In the genomic region with DNA sequence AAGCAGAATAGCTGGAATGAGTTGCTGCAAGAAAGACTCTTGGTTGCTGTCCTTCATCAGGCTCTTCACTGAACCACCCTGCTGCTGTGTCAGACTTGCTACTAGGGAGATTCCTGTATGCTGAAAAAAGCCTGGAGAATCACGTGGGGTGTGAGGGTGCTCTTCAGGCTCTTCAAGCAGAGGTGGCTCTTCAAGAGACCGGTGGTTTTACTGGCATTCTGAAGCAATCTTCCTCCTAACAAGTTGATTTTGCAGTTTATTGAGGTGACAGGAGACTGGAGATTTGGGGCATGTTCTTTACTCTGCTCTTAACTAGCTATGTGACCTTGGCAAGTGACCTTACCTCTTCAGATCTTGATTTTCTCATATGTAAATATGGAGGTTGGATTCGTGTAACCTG, we compare ENCODE assay signal across 13 cellular contexts. TPM values are rescaled to one million over a fixed set of nuclear protein-coding genes. Genes with fewer than 3 reads are reported as not detected.
DNase-seq lines count a peak whose midpoint lies in the region; ATAC-seq and TF ChIP-seq lines count a peak whose summit lies in the region.
"Had no signal": no experiment of that assay in that cellular context is flagged by ENCODE, and none has a peak within 500 bp of the region (broad histone marks: within the 10 kb centered on the region; RNA-seq: fewer than 3 reads in every experiment).

No MANE protein-coding gene starts in this region.

- H3K27me3 Mint-ChIP-seq in central memory CD8-positive, alpha-beta T cell = peaks cover 63% of the 10 kb centered on the region

- H3K4me3 ChIP-seq in right atrium auricular region = no peak overlapping the region
- no peak overlapping the region for H3K4me3 ChIP-seq in left lung
- no peak overlapping the region for H3K4me3 ChIP-seq in upper lobe of right lung
- H3K4me3 ChIP-seq: A549 had no signal

- H3K27ac ChIP-seq in right atrium auricular region (peak overlapping the region in 1 of 2 donors; percentile 78), left lung (no peak overlapping the region), upper lobe of right lung (no peak overlapping the region)
- H3K27ac ChIP-seq: A549 had no signal

- peak overlapping the region; percentile 41 for H3K27ac Mint-ChIP-seq in central memory CD8-positive, alpha-beta T cell (ENCODE audit: low read depth)

- no peaks in the 10 kb centered on the region for H3K36me3 Mint-ChIP-seq in central memory CD8-positive, alpha-beta T cell (ENCODE audit: insufficient read depth)

- no peak for TF ChIP-seq CTCF in right atrium auricular region (IDR thresholded peaks at IDR 0.05)
- no peak for TF ChIP-seq CTCF in left lung (IDR thresholded peaks at IDR 0.05)
- no peak for TF ChIP-seq CTCF in upper lobe of right lung (IDR thresholded peaks at IDR 0.05)

- H3K9me3 Mint-ChIP-seq in central memory CD8-positive, alpha-beta T cell = no peaks in the 10 kb centered on the region

- DNase-seq in Right ventricle myocardium superior = no peak
- no peak for DNase-seq in right atrium auricular region (ENCODE audit: low spot score)
- DNase-seq in central memory CD8-positive, alpha-beta T cell (ENCODE audit: low spot score in 2 of 2) = no peak
- peak in 1 of 2 donors; percentile 53 for DNase-seq in left lung
- DNase-seq in upper lobe of right lung = no peak
- no peak for DNase-seq in central memory CD4-positive, alpha-beta T cell
- no peak for DNase-seq in NAMALWA (ENCODE audit: low spot score)
- DNase-seq: EL, HCEC 1CT, NCI-H2029 treated with DMSO at 0.1 percent for 48 hours, NCI-H524 treated with DMSO at 0.1 percent for 48 hours had no signal

- H3K9me3 ChIP-seq in right atrium auricular region (peaks cover 0 to 4% of the 10 kb centered on the region in 2 donors), left lung (peaks cover 0 to 1% of the 10 kb centered on the region in 2 donors), upper lobe of right lung (no peaks in the 10 kb centered on the region)

- peak; percentile 63 for ATAC-seq in Right ventricle myocardium superior (ENCODE audit: poor library complexity)
- no peak for ATAC-seq in central memory CD8-positive, alpha-beta T cell (replicated peaks; ENCODE audit: extremely low read depth, poor library complexity, severe bottlenecking)
- peak; percentile 95 for ATAC-seq in left lung
- ATAC-seq in upper lobe of right lung = peak; percentile 92
- ATAC-seq in HG02870 (IDR thresholded peaks at IDR 0.05; ENCODE audit: unreplicated experiment) = no peak
- ATAC-seq: A549 had no signal

- H3K27me3 ChIP-seq in right atrium auricular region (no peaks in the 10 kb centered on the region), left lung (no peaks in the 10 kb centered on the region), upper lobe of right lung (no peaks in the 10 kb centered on the region)

- H3K36me3 ChIP-seq in right atrium auricular region (no peaks in the 10 kb centered on the region), left lung (no peaks in the 10 kb centered on the region), upper lobe of right lung (no peaks in the 10 kb centered on the region)

- no peak overlapping the region for H3K4me3 Mint-ChIP-seq in central memory CD8-positive, alpha-beta T cell

- no peaks in the 10 kb centered on the region for H3K4me1 Mint-ChIP-seq in central memory CD8-positive, alpha-beta T cell

- intact Hi-C loops in Right ventricle myocardium superior (cut with DNase I) = no loop called here
- intact Hi-C loops in left lung (cut with DNase I) = no loop called here
- intact Hi-C loops in upper lobe of right lung (cut with DNase I) = no loop called here

- H3K4me1 ChIP-seq in right atrium auricular region = peaks cover 0 to 14% of the 10 kb centered on the region in 2 donors
- H3K4me1 ChIP-seq in left lung = no peaks in the 10 kb centered on the region
- H3K4me1 ChIP-seq in upper lobe of right lung = no peaks in the 10 kb centered on the region
- H3K4me1 ChIP-seq: A549 had no signal

RNA-seq across cellular contexts. Expression of a gene that starts 14.1 kb away (rescaled TPM):
- total RNA-seq in Right ventricle myocardium superior (1.9 TPM), right atrium auricular region (1 to 10 TPM; 2.9 to 4.3 TPM), left lung (1 to 10 TPM; 1.4 to 1.5 TPM), upper lobe of right lung (9.5 TPM)

Comparison
In these comparisons a context has a peak if more than half of its experiments do, and no peak if none do; other contexts are left out.
1. ATAC-seq: peak in Right ventricle myocardium superior (single experiment), left lung (single experiment) and upper lobe of right lung (single experiment); none in central memory CD8-positive, alpha-beta T cell (single experiment) and HG02870 (single experiment).